Comparison of ENCODE assay signal across 10 cellular contexts in the genomic region with DNA sequence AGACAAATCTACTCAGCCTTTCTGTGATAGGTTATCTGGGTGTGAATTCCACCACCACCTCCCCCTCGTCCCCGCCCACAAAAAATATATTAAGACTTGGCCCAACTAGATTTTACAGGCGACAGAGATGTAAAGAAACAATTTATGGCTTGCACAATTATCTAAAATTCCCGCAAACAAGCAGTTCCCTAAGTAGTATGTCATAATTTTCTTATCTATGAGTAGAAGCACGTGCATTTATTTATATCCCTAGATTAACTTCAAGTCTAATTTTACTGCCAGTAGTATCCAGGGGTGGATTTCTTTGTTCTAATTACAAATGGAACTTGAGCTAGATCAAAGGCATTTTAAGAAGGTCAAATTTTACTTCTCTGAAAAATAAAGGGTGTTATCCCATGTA. TPM values are rescaled to one million over a fixed set of nuclear protein-coding genes. Genes with fewer than 3 reads are reported as not detected.
DNase-seq lines count a peak whose midpoint lies in the region; ATAC-seq and TF ChIP-seq lines count a peak whose summit lies in the region.
"Had no signal": no experiment of that assay in that cellular context is flagged by ENCODE, and none has a peak within 500 bp of the region (broad histone marks: within the 10 kb centered on the region; RNA-seq: fewer than 3 reads in every experiment).

No MANE protein-coding gene starts in this region.

- H3K23ac ChIP-seq in mesenchymal stem cell (ENCODE audit: low read length in 2 of 2), result no peak overlapping the region

- H3K27ac ChIP-seq in mesenchymal stem cell (ENCODE audit: low read length, poor library complexity, severe bottlenecking), result no peak overlapping the region
- H3K27ac ChIP-seq in thoracic aorta, result no peak overlapping the region
- no peak overlapping the region for H3K27ac ChIP-seq in A673 (ENCODE audit: low read depth, low read length, poor library complexity, severe bottlenecking)
- no peak overlapping the region for H3K27ac ChIP-seq in thyroid gland

- H3K9me3 ChIP-seq in mesenchymal stem cell (ENCODE audit: control insufficient read depth, low read length) (no peaks in the 10 kb centered on the region), thoracic aorta (no peaks in the 10 kb centered on the region), A673 (ENCODE audit: low read depth, low read length, poor library complexity, severe bottlenecking) (no peaks in the 10 kb centered on the region), thyroid gland (no peaks in the 10 kb centered on the region)

- H3K27ac Mint-ChIP-seq in activated naive CD4-positive, alpha-beta T cell treated with anti-CD3 and anti-CD28 coated beads for 36 hours, result no peak overlapping the region
- H3K27ac Mint-ChIP-seq in activated naive CD8-positive, alpha-beta T cell treated with anti-CD3 and anti-CD28 coated beads, Interleukin-2, amount 50 U/mL, for 24 hours, result no peak overlapping the region

- peaks cover 11% of the 10 kb centered on the region for H3K4me1 Mint-ChIP-seq in activated naive CD4-positive, alpha-beta T cell treated with anti-CD3 and anti-CD28 coated beads for 36 hours (ENCODE audit: low read depth)
- H3K4me1 Mint-ChIP-seq in activated naive CD8-positive, alpha-beta T cell treated with anti-CD3 and anti-CD28 coated beads, Interleukin-2, amount 50 U/mL, for 24 hours, result peaks cover 10% of the 10 kb centered on the region

- H2AFZ ChIP-seq in mesenchymal stem cell (ENCODE audit: low read depth, low read length), result no peak overlapping the region

- TF ChIP-seq CTCF in thoracic aorta (IDR thresholded peaks at IDR 0.05) (no peak), A673 (conservative IDR thresholded peaks at IDR 0.05; ENCODE audit: low read depth, low read length) (no peak), thyroid gland (IDR thresholded peaks at IDR 0.05) (no peak)

- no peak for ATAC-seq in activated naive CD8-positive, alpha-beta T cell treated with anti-CD3 and anti-CD28 coated beads, Interleukin-2, amount 50 U/mL, for 24 hours
- no peak for ATAC-seq in thoracic aorta (ENCODE audit: insufficient number of reproducible peaks, low FRiP score, low read depth)

- CTCF ChIA-PET in activated naive CD4-positive, alpha-beta T cell treated with anti-CD3 and anti-CD28 coated beads for 36 hours (lab: Charles Lee), result no interaction called here
- CTCF ChIA-PET in A673 (lab: Charles Lee), result no interaction called here

- intact Hi-C loops in activated naive CD4-positive, alpha-beta T cell treated with anti-CD3 and anti-CD28 coated beads for 36 hours (cut with micrococcal nuclease), result loop anchor here (2.0 to 5.0 kb wide), 3 partner anchors 64 to 253 kb away; no protein-coding TSS in a partner anchor
- intact Hi-C loops in A673 (cut with micrococcal nuclease; ENCODE audit: unreplicated experiment), result loop anchor here (5.0 kb wide), 1 partner anchor 49 kb away; no protein-coding TSS in a partner anchor
- intact Hi-C loops in thyroid gland (cut with DNase I), result loop anchor here (10.0 kb wide), 2 partner anchors 51 to 89 kb away; no protein-coding TSS in a partner anchor

- H3K4me1 ChIP-seq in mesenchymal stem cell (ENCODE audit: control insufficient read depth, insufficient read depth, low read depth, low read length) (peaks cover 4% of the 10 kb centered on the region), thoracic aorta (ENCODE audit: control insufficient read depth in 1 of 2, low read depth in 2 of 2) (peaks cover 0 to 13% of the 10 kb centered on the region in 2 donors), A673 (ENCODE audit: insufficient read depth, low read length, poor library complexity, severe bottlenecking) (no peaks in the 10 kb centered on the region), thyroid gland (peaks cover 12 to 15% of the 10 kb centered on the region in 2 donors)

- BruUV-seq in A673 (replicated peaks; lab: Mats Ljungman, UMichigan), result no TSS peak

- no peak for DNase-seq in activated naive CD4-positive, alpha-beta T cell treated with anti-CD3 and anti-CD28 coated beads for 36 hours
- DNase-seq in activated naive CD4-positive, alpha-beta T cell treated with Interleukin-2 at 50 U/mL for 16 hours, result no peak
- DNase-seq in activated naive CD8-positive, alpha-beta T cell treated with anti-CD3 and anti-CD28 coated beads, Interleukin-2, amount 50 U/mL, for 24 hours, result no peak
- DNase-seq in mesenchymal stem cell, result no peak
- no peak for DNase-seq in thoracic aorta (ENCODE audit: low spot score)
- no peak for DNase-seq in NCI-H446 treated with DMSO at 0.1 percent for 48 hours (lab: John Stamatoyannopoulos, UW)
- no peak for DNase-seq in A673 (ENCODE audit: low spot score)
- no peak for DNase-seq in thyroid gland
- DNase-seq: AML-193 had no signal

- no peak overlapping the region for H4K91ac ChIP-seq in mesenchymal stem cell (ENCODE audit: low read length)

- H3K4me3 ChIP-seq in mesenchymal stem cell (ENCODE audit: insufficient read depth in 1 of 2, low read depth in 1 of 2, low read length in 2 of 2) (no peak overlapping the region), thoracic aorta (peak overlapping the region; percentile 93), A673 (ENCODE audit: low read depth, low read length, poor library complexity, severe bottlenecking) (no peak overlapping the region), thyroid gland (replicated peaks in 1 of 3) (no peak overlapping the region)

- no peak overlapping the region for H3K4ac ChIP-seq in mesenchymal stem cell (ENCODE audit: low read depth in 1 of 2, low read length in 2 of 2)

- H3K14ac ChIP-seq in mesenchymal stem cell (ENCODE audit: low read length in 2 of 2), result no peak overlapping the region

- POLR2A ChIA-PET in A673 (lab: Charles Lee; ENCODE audit: low non-redundant PET), result no interaction called here

- H2BK12ac ChIP-seq in mesenchymal stem cell (ENCODE audit: low read length in 2 of 2), result no peak overlapping the region

- H2BK15ac ChIP-seq in mesenchymal stem cell (ENCODE audit: low read depth, poor library complexity, severe bottlenecking), result no peak overlapping the region

- H2AK5ac ChIP-seq in mesenchymal stem cell (ENCODE audit: low read length, severe bottlenecking), result no peak overlapping the region

- H3K36me3 ChIP-seq in mesenchymal stem cell (ENCODE audit: control insufficient read depth in 1 of 2, insufficient read depth in 2 of 2, low read depth in 1 of 2, low read length in 2 of 2) (no peaks in the 10 kb centered on the region), thoracic aorta (no peaks in the 10 kb centered on the region), A673 (ENCODE audit: insufficient read depth, low read length, poor library complexity, severe bottlenecking) (no peaks in the 10 kb centered on the region), thyroid gland (no peaks in the 10 kb centered on the region)

- peaks cover 53% of the 10 kb centered on the region for H3K27me3 Mint-ChIP-seq in activated naive CD4-positive, alpha-beta T cell treated with anti-CD3 and anti-CD28 coated beads for 36 hours (ENCODE audit: low read depth)
- peaks cover 59% of the 10 kb centered on the region for H3K27me3 Mint-ChIP-seq in activated naive CD8-positive, alpha-beta T cell treated with anti-CD3 and anti-CD28 coated beads, Interleukin-2, amount 50 U/mL, for 24 hours

- H2BK5ac ChIP-seq in mesenchymal stem cell (ENCODE audit: low read depth, low read length, poor library complexity, severe bottlenecking), result no peak overlapping the region

- 65% methylated on average over 3 of the region's 5 CpGs for WGBS in mesenchymal stem cell
- WGBS in thyroid gland, 2 donors, result 87 to 89% methylated on average over 5 of the region's 5 CpGs

- TF ChIP-seq POLR2A in thyroid gland (IDR thresholded peaks at IDR 0.05), result no peak

- no peak overlapping the region for H3K9ac ChIP-seq in mesenchymal stem cell (ENCODE audit: low read length)

- H3K18ac ChIP-seq in mesenchymal stem cell (ENCODE audit: low read depth in 1 of 2, low read length in 2 of 2), result peak overlapping the region in 1 of 2 experiments; percentile 76

- H3K4me3 Mint-ChIP-seq in activated naive CD4-positive, alpha-beta T cell treated with anti-CD3 and anti-CD28 coated beads for 36 hours, result peak overlapping the region; percentile 79
- peak overlapping the region; percentile 72 for H3K4me3 Mint-ChIP-seq in activated naive CD8-positive, alpha-beta T cell treated with anti-CD3 and anti-CD28 coated beads, Interleukin-2, amount 50 U/mL, for 24 hours

- no peak overlapping the region for H2BK120ac ChIP-seq in mesenchymal stem cell (ENCODE audit: low read depth, low read length)

- H3K27me3 ChIP-seq in mesenchymal stem cell (ENCODE audit: control insufficient read depth in 1 of 2, insufficient read depth in 1 of 2, low read length in 2 of 2) (no peaks in the 10 kb centered on the region), thoracic aorta (replicated peaks; ENCODE audit: insufficient read depth) (no peaks in the 10 kb centered on the region), A673 (replicated peaks; ENCODE audit: insufficient read depth, low read depth, low read length, poor library complexity) (peaks cover 9% of the 10 kb centered on the region), thyroid gland (no peaks in the 10 kb centered on the region)

- no peaks in the 10 kb centered on the region for H3K9me3 Mint-ChIP-seq in activated naive CD4-positive, alpha-beta T cell treated with anti-CD3 and anti-CD28 coated beads for 36 hours
- H3K9me3 Mint-ChIP-seq in activated naive CD8-positive, alpha-beta T cell treated with anti-CD3 and anti-CD28 coated beads, Interleukin-2, amount 50 U/mL, for 24 hours, result no peaks in the 10 kb centered on the region

- H3K4me2 ChIP-seq in mesenchymal stem cell (ENCODE audit: low read length, poor library complexity, severe bottlenecking), result peak overlapping the region; percentile 53

- H3K36me3 Mint-ChIP-seq in activated naive CD4-positive, alpha-beta T cell treated with anti-CD3 and anti-CD28 coated beads for 36 hours (ENCODE audit: low read depth), result no peaks in the 10 kb centered on the region
- H3K36me3 Mint-ChIP-seq in activated naive CD8-positive, alpha-beta T cell treated with anti-CD3 and anti-CD28 coated beads, Interleukin-2, amount 50 U/mL, for 24 hours (ENCODE audit: low read depth), result no peaks in the 10 kb centered on the region

- no peak overlapping the region for H4K8ac ChIP-seq in mesenchymal stem cell (ENCODE audit: low read length)

- H3K79me1 ChIP-seq in mesenchymal stem cell (replicated peaks; ENCODE audit: low read length, poor library complexity, severe bottlenecking), result peaks cover 4% of the 10 kb centered on the region

RNA-seq across cellular contexts. Expression of gene TSPAN12, which starts 1.7 kb away (rescaled TPM):
- not detected for total RNA-seq in activated naive CD4-positive, alpha-beta T cell treated with anti-CD3 and anti-CD28 coated beads for 36 hours
- polyA plus RNA-seq in mesenchymal stem cell (2013, experiment 1 of 2), result 22.9 TPM
- 25.0 TPM for polyA plus RNA-seq in mesenchymal stem cell (2013, experiment 2 of 2)
- total RNA-seq in thoracic aorta (10 to 100 TPM; 10.8 to 12.6 TPM), A673 (2021) (0.92 and 1.5 TPM in 2 replicates), thyroid gland (10 to 100 TPM; 36.2 to 55.1 (median 48.8) TPM)
- total RNA-seq: T-helper 1 cell treated with Interleukin-12 subunit alpha and Interleukin-12 subunit beta and Interleukin-4 antibody, amounts not matched to agents 30 ng/mL and 1 ng/mL, for 36 hours had no signal
